ENCODE assay signal across 8 cellular contexts in the genomic region with DNA sequence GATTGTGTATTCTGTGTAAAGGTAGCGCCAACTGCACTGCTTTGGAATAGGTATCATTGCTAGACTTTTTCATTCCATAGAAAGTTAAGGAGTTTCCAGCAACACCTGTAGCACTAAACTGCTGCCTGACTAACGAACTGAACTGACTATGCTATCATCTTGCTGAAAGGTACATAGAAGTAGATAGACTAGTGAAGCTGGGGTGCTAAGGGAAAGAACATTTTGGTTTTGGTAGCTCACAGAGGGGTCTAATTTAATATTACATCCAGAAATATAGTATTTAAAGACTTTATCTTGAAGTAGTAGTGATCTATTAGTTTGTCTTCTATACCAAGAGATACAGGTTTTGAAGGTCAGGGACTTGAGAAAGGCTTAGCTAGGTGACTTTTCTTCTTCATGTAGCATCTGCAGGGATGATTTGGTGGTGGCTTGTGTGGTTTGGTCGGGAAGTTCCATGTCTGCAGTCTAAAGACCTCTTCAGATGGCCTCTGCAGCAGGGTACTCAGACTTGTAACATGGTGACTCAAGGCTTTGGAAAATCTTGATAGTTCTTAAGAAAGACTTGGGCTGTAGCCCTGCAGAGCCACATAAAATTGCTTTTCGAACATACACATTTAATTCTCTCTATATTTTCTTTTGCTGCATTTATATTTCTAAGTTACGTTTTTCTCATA. TPM values are rescaled to one million over a fixed set of nuclear protein-coding genes. Genes with fewer than 3 reads are reported as not detected.
A peak's percentile ranks its signal among the peaks of the same experiment; 100 is the strongest.
DNase-seq lines count a peak whose midpoint lies in the region; ATAC-seq and TF ChIP-seq lines count a peak whose summit lies in the region.

No MANE protein-coding gene starts in this region.

- H4K20me1 ChIP-seq in PC-3 (ENCODE audit: low read length) = peaks cover 32% of the 10 kb centered on the region; the same call in 1 of the 2 replicates

- H3K4me1 ChIP-seq in PC-3 (ENCODE audit: insufficient read depth, low read length) (peaks cover 6% of the 10 kb centered on the region; the same call in 1 of the 2 replicates), tibial nerve (peaks cover 0 to 85% (median 53%) of the 10 kb centered on the region in 4 donors)

- WGBS in tibial nerve, 2 donors = 79 to 82% methylated on average over 5 of the region's 5 CpGs

- peak; percentile 43 for DNase-seq in activated T-cell treated with anti-CD3 and anti-CD28 coated beads, Interleukin-2, amount 50 U/mL, for 4 hours
- DNase-seq in stimulated activated CD4-positive, alpha-beta T cell treated with anti-CD3 and anti-CD28 coated beads, Interleukin-15, amount 100 ng/mL, for 24 hours = peak; percentile 71
- DNase-seq in NCI-H2171 (lab: John Stamatoyannopoulos, UW) (no peak), NCI-H1417 (lab: John Stamatoyannopoulos, UW) (no peak), PC-3 (no peak), tibial nerve (ENCODE audit: low spot score in 2 of 2) (no peak)

- H3K9me3 ChIP-seq in PC-3 (ENCODE audit: low read length) (no peaks in the 10 kb centered on the region), tibial nerve (no peaks in the 10 kb centered on the region)

- no peak for TF ChIP-seq CTCF in PC-3 (conservative IDR thresholded peaks at IDR 0.05; ENCODE audit: low read depth, low read length)
- TF ChIP-seq CTCF in tibial nerve (IDR thresholded peaks at IDR 0.05) = no peak

- H3K27me3 ChIP-seq in PC-3 (ENCODE audit: low read length) (no peaks in the 10 kb centered on the region), tibial nerve (no peaks in the 10 kb centered on the region)

- CTCF ChIA-PET in PC-3 (lab: Charles Lee) = interaction anchor here (0.6 kb wide), 1 partner anchor 41 kb away, joined by 4 read pairs; no protein-coding TSS in a partner anchor

- H3K9me3 Mint-ChIP-seq in activated T-cell treated with anti-CD3 and anti-CD28 coated beads, Interleukin-2, amount 50 U/mL, for 4 hours = no peaks in the 10 kb centered on the region

- no peak for TF ChIP-seq EP300 in tibial nerve (IDR thresholded peaks at IDR 0.05)

- no peaks in the 10 kb centered on the region for H3F3A ChIP-seq in PC-3 (ENCODE audit: low read length, unreplicated experiment)

- intact Hi-C loops in PC-3 (cut with micrococcal nuclease) = no loop called here

- H3K79me2 ChIP-seq in PC-3 (ENCODE audit: low read length) = peaks cover 100% of the 10 kb centered on the region

- ATAC-seq in GM18502 (IDR thresholded peaks at IDR 0.05; ENCODE audit: poor library complexity, unreplicated experiment) (peak; percentile 44), HG03045 (IDR thresholded peaks at IDR 0.05; ENCODE audit: unreplicated experiment) (peak; percentile 52), PC-3 (no peak)
- ATAC-seq in activated T-cell treated with anti-CD3 and anti-CD28 coated beads, Interleukin-2, amount 50 U/mL, for 4 hours = peak; percentile 90 to 94

- peaks cover 6% of the 10 kb centered on the region for H3K36me3 Mint-ChIP-seq in activated T-cell treated with anti-CD3 and anti-CD28 coated beads, Interleukin-2, amount 50 U/mL, for 4 hours (ENCODE audit: insufficient read depth)

- no peaks in the 10 kb centered on the region for H3K27me3 Mint-ChIP-seq in activated T-cell treated with anti-CD3 and anti-CD28 coated beads, Interleukin-2, amount 50 U/mL, for 4 hours (ENCODE audit: low read depth)

- POLR2A ChIA-PET in PC-3 (lab: Charles Lee; ENCODE audit: unreplicated experiment) = no interaction called here

- H3K4me2 ChIP-seq in PC-3 (ENCODE audit: low read length) = no peak overlapping the region

- H3K4me3 ChIP-seq in PC-3 (ENCODE audit: low read length) = no peak overlapping the region
- no peak overlapping the region for H3K4me3 ChIP-seq in tibial nerve

- no TSS peak for BruUV-seq in PC-3 (replicated peaks; lab: Mats Ljungman, UMichigan)

- no peak for TF ChIP-seq POLR2A in tibial nerve (IDR thresholded peaks at IDR 0.05)

- no peaks in the 10 kb centered on the region for H3K36me3 ChIP-seq in PC-3 (ENCODE audit: low read depth, low read length)
- no peaks in the 10 kb centered on the region for H3K36me3 ChIP-seq in tibial nerve

- H3K4me1 Mint-ChIP-seq in activated T-cell treated with anti-CD3 and anti-CD28 coated beads, Interleukin-2, amount 50 U/mL, for 4 hours (ENCODE audit: low read depth) = peaks cover 92% of the 10 kb centered on the region

- H3K4me3 Mint-ChIP-seq in activated T-cell treated with anti-CD3 and anti-CD28 coated beads, Interleukin-2, amount 50 U/mL, for 4 hours = peak overlapping the region; percentile 52

- no peak overlapping the region for H3K9ac ChIP-seq in PC-3 (ENCODE audit: low read length)

- H2AFZ ChIP-seq in PC-3 (ENCODE audit: low read length) = no peak overlapping the region

- no peaks in the 10 kb centered on the region for H3K9me2 ChIP-seq in PC-3 (replicated peaks; ENCODE audit: low read length)

- H3K27ac ChIP-seq in PC-3 (ENCODE audit: low read length) = no peak overlapping the region
- peak overlapping the region in 1 of 4 donors; percentile 73 for H3K27ac ChIP-seq in tibial nerve

RNA-seq across cellular contexts. Expression of gene SENP6, which starts 10.2 kb away (rescaled TPM):
- 10 to 100 TPM; 56.6 to 67.7 (median 57.4) TPM for total RNA-seq in activated T-cell treated with anti-CD3 and anti-CD28 coated beads, Interleukin-2, amount 50 U/mL, for 4 hours
- 36.3 and 38.0 TPM in 2 replicates for total RNA-seq in PC-3 (2014; rRNA removed)
- total RNA-seq in tibial nerve = 100 to 1,000 TPM; 107 to 171 (median 142) TPM

Comparison
In these comparisons a context has a peak if more than half of its experiments do, and no peak if none do; other contexts are left out.
1. DNase-seq: peak in activated T-cell treated with anti-CD3 and anti-CD28 coated beads, Interleukin-2, amount 50 U/mL, for 4 hours (single experiment) and stimulated activated CD4-positive, alpha-beta T cell treated with anti-CD3 and anti-CD28 coated beads, Interleukin-15, amount 100 ng/mL, for 24 hours (single experiment); none in NCI-H2171 (single experiment), NCI-H1417 (0 of 3), PC-3 (single experiment) and tibial nerve (0 of 2).